In the genomic region with DNA sequence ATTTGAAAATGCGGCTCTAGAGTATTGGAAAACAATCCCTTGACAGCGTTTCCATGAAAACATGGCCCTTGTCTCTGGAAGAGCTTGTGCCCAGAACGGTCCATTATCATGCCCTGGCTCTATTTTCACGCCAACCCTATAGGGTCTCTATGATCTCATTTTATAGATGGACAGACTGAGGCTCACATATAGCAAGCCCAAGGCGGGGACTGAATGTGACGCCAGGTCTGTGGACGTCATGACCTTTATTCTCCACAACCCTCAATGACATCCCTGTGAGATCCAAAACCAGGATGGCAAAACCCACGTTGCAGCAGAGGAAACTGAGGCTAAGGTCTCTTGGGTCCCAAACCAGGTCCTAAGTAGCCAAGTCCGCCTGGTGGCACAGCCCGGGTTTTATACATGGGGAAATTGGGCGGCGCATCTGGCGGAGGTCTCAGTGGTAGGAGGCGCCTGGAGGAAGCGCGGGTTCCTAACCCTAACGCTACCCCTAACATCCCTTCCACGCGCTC, we compare ENCODE assay signal across 8 cellular contexts. TPM values are rescaled to one million over a fixed set of nuclear protein-coding genes. Genes with fewer than 3 reads are reported as not detected.
DNase-seq lines count a peak whose midpoint lies in the region; ATAC-seq and TF ChIP-seq lines count a peak whose summit lies in the region.

No MANE protein-coding gene starts in this region.

- H3K4me3 Mint-ChIP-seq in CD8-positive, alpha-beta memory T cell: peak overlapping the region; percentile 82 to 86 (median 82)

- no peaks in the 10 kb centered on the region for H3K27me3 Mint-ChIP-seq in CD8-positive, alpha-beta memory T cell

- peak overlapping the region; percentile 32 to 90 (median 70) for H3K27ac Mint-ChIP-seq in CD8-positive, alpha-beta memory T cell

- in situ Hi-C loops in GM13976 (cut with MboI; ENCODE audit: low sequenced_read_pairs, unreplicated experiment): no loop called here

- no peak for TF ChIP-seq CTCF in osteoblast (IDR thresholded peaks at IDR 0.05; ENCODE audit: extremely low read depth, low read depth, low read length)
- TF ChIP-seq CTCF in GM13976 (IDR thresholded peaks at IDR 0.05; ENCODE audit: borderline replicate concordance, control extremely low read depth, extremely low read depth, insufficient read depth, missing control alignments): no peak

- H3K36me3 Mint-ChIP-seq in CD8-positive, alpha-beta memory T cell: peaks cover 0 to 14% (median 0%) of the 10 kb centered on the region in 3 donors

- peak overlapping the region; percentile 99 for H2AFZ ChIP-seq in Karpas-422 (ENCODE audit: low read length)
- H2AFZ ChIP-seq in osteoblast (ENCODE audit: low read length): peak overlapping the region; percentile 96

- H3K9me3 ChIP-seq in CD8-positive, alpha-beta memory T cell (ENCODE audit: low read length): no peaks in the 10 kb centered on the region
- H3K9me3 ChIP-seq in Karpas-422 (ENCODE audit: low read length): no peaks in the 10 kb centered on the region
- H3K9me3 ChIP-seq in effector memory CD4-positive, alpha-beta T cell (ENCODE audit: control insufficient read depth, low read length): no peaks in the 10 kb centered on the region
- H3K9me3 ChIP-seq in osteoblast (ENCODE audit: low read depth, low read length): no peaks in the 10 kb centered on the region

- no peak for ATAC-seq in GM19023 (IDR thresholded peaks at IDR 0.05; ENCODE audit: unreplicated experiment)

- no peaks in the 10 kb centered on the region for H3K27me3 ChIP-seq in CD8-positive, alpha-beta memory T cell (ENCODE audit: insufficient read depth, low read length, poor library complexity, severe bottlenecking)
- H3K27me3 ChIP-seq in Karpas-422 (ENCODE audit: low read length) (no peaks in the 10 kb centered on the region), osteoblast (ENCODE audit: insufficient read depth, low read length) (no peaks in the 10 kb centered on the region)
- no peaks in the 10 kb centered on the region for H3K27me3 ChIP-seq in effector memory CD4-positive, alpha-beta T cell (replicated peaks; ENCODE audit: control insufficient read depth, insufficient read depth, low read length, poor library complexity, severe bottlenecking)

- H3K4me1 Mint-ChIP-seq in CD8-positive, alpha-beta memory T cell: peaks cover 14 to 23% (median 14%) of the 10 kb centered on the region in 3 donors

- H3K9me3 Mint-ChIP-seq in CD8-positive, alpha-beta memory T cell: no peaks in the 10 kb centered on the region

- peak overlapping the region; percentile 43 for H3K27ac ChIP-seq in CD8-positive, alpha-beta memory T cell (ENCODE audit: low read depth, low read length)
- H3K27ac ChIP-seq in Karpas-422 (ENCODE audit: low read length) (no peak overlapping the region), osteoblast (ENCODE audit: low read depth, low read length) (peak overlapping the region; percentile 74)
- peak overlapping the region; percentile 57 for H3K27ac ChIP-seq in effector memory CD4-positive, alpha-beta T cell (ENCODE audit: insufficient read depth, low read length, poor library complexity, severe bottlenecking)

- H3K79me2 ChIP-seq in Karpas-422 (ENCODE audit: low read length): peaks cover 20% of the 10 kb centered on the region
- peaks cover 29% of the 10 kb centered on the region for H3K79me2 ChIP-seq in osteoblast (ENCODE audit: insufficient read depth, low read length)

- peaks cover 5% of the 10 kb centered on the region for H3K36me3 ChIP-seq in CD8-positive, alpha-beta memory T cell (ENCODE audit: insufficient read depth, low read length)
- H3K36me3 ChIP-seq in Karpas-422 (ENCODE audit: insufficient read depth, low read length) (no peaks in the 10 kb centered on the region), osteoblast (ENCODE audit: insufficient read depth, low read length) (peaks cover 19% of the 10 kb centered on the region)
- H3K36me3 ChIP-seq in effector memory CD4-positive, alpha-beta T cell (ENCODE audit: control insufficient read depth, insufficient read depth, low read length): peaks cover 9% of the 10 kb centered on the region

- peaks cover 20% of the 10 kb centered on the region for H3K4me1 ChIP-seq in CD8-positive, alpha-beta memory T cell (ENCODE audit: insufficient read depth, low read length)
- H3K4me1 ChIP-seq in Karpas-422 (ENCODE audit: low read length) (peaks cover 13% of the 10 kb centered on the region), osteoblast (ENCODE audit: insufficient read depth, low read length) (peaks cover 36% of the 10 kb centered on the region)
- peaks cover 13% of the 10 kb centered on the region for H3K4me1 ChIP-seq in effector memory CD4-positive, alpha-beta T cell (ENCODE audit: control insufficient read depth, insufficient read depth, low read length, poor library complexity, severe bottlenecking)

- CTCF ChIA-PET in CD8-positive, alpha-beta memory T cell (lab: Charles Lee): no interaction called here

- DNase-seq in CD8-positive, alpha-beta memory T cell: no peak
- DNase-seq in Karpas-422 (no peak), osteoblast (ENCODE audit: insufficient read length, low spot score, missing footprints) (no peak), NOMO-1 treated with dmso at 0.1 percent for 144 hours (lab: John Stamatoyannopoulos, UW; ENCODE audit: unreplicated experiment) (no peak), GM13976 (ENCODE audit: low spot score) (no peak)
- DNase-seq in effector memory CD4-positive, alpha-beta T cell: no peak
- DNase-seq in stimulated activated CD4-positive, alpha-beta T cell treated with anti-CD3 and anti-CD28 coated beads, Interleukin-1b, Interleukin-23, amount 100 ng/mL, for 48 hours: no peak

- H3K9me2 ChIP-seq in Karpas-422 (replicated peaks; ENCODE audit: insufficient read depth, low read length): no peaks in the 10 kb centered on the region

- H3K9ac ChIP-seq in Karpas-422 (ENCODE audit: low read length): peak overlapping the region; percentile 53

- H3K4me2 ChIP-seq in Karpas-422 (ENCODE audit: low read depth, low read length, poor library complexity, severe bottlenecking): peak overlapping the region; percentile 71
- peak overlapping the region; percentile 83 for H3K4me2 ChIP-seq in osteoblast (ENCODE audit: insufficient read depth, low read length)

- peak overlapping the region; percentile 79 for H3K4me3 ChIP-seq in CD8-positive, alpha-beta memory T cell (ENCODE audit: low read length)
- H3K4me3 ChIP-seq in Karpas-422 (ENCODE audit: low read length): peak overlapping the region; percentile 89; the same call in 1 of the 2 replicates
- peak overlapping the region; percentile 28 for H3K4me3 ChIP-seq in effector memory CD4-positive, alpha-beta T cell (ENCODE audit: insufficient read depth, low read depth, low read length, poor library complexity, severe bottlenecking)
- peak overlapping the region; percentile 93 for H3K4me3 ChIP-seq in osteoblast (ENCODE audit: insufficient read depth, low read length)

- POLR2A ChIA-PET in CD8-positive, alpha-beta memory T cell (lab: Charles Lee): no interaction called here

- H4K20me1 ChIP-seq in Karpas-422 (ENCODE audit: insufficient read depth, low read depth, low read length) (no peaks in the 10 kb centered on the region), osteoblast (ENCODE audit: insufficient read depth, low read length) (no peaks in the 10 kb centered on the region)

RNA-seq across cellular contexts. Expression of gene COLGALT1, which starts 0.4 kb away (rescaled TPM):
- 100 to 1,000 TPM in 1 of 2 experiments, 10 to 100 TPM in 1; 94.8 to 104 TPM for total RNA-seq in CD8-positive, alpha-beta memory T cell
- polyA plus RNA-seq in CD8-positive, alpha-beta memory T cell: 25.3 TPM
- 25.0 and 25.5 TPM in 2 replicates for total RNA-seq in Karpas-422 (2014; rRNA removed; shearing (Covaris generic); ENCODE audit: low replicate concordance)
- 106 and 108 TPM in 2 replicates for total RNA-seq in osteoblast

RNA-seq across cellular contexts. Expression of gene PGLS, which starts 43.6 kb away (rescaled TPM):
- 10 to 100 TPM; 56.6 to 71.1 TPM for total RNA-seq in CD8-positive, alpha-beta memory T cell
- polyA plus RNA-seq in CD8-positive, alpha-beta memory T cell: 78.4 TPM
- 93.0 and 130 TPM in 2 replicates for total RNA-seq in Karpas-422 (2014; rRNA removed; shearing (Covaris generic); ENCODE audit: low replicate concordance)
- total RNA-seq in osteoblast: 84.6 and 98.1 TPM in 2 replicates

Comparison
In these comparisons a context has a peak if more than half of its experiments do, and no peak if none do; other contexts are left out.
1. H3K4me3 ChIP-seq: peak in every context shown above with its lines; median percentile 93 in osteoblast; 89 in Karpas-422; 79 in CD8-positive, alpha-beta memory T cell; 28 in effector memory CD4-positive, alpha-beta T cell.